1 cellular context compared by ENCODE assay signal in the genomic region with DNA sequence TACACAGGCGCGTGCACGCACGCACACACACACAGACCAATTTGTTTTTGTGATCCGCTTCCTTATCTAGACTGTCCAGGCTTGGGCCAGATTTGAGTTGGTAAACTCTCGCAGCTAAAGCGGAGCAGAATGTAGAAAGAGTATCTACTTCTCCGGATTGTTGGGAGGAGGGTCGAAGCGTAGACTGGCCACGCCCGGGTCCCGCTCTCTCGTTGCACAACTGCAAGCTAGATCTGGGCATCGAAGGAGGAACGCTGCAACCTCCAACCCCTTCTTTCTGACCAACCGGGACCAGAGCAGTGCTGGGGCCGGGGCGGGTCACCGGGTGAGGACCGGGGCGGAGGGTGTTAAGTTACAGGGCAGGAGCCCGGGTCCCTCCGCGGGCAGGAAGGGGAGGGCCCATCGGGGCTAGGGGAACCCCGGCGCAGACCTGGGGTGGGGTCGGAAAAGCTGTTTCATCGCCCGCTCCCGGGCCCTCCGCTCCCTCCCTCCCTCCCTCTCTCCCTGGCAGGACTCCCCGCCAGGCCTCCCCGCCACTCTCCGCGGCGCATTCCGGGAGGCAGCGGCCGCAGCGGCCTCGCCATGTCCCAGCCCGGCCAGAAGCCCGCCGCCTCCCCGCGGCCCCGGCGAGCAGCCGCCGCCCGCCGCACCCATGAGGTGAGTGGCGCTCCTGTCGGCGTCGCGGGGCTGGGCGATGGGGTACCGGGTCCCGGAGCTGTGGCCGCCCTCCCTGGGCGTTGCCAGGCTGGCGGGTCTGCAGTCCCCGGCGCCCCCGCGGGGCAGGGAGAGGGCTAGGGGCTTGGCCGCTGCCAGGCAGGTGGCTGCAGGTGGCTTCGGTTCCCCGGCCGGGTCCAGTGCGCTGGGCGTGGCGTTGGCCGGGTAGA.
TF ChIP-seq lines count a peak whose summit lies in the region.

Gene CAST (plus strand): TSS at position 536 of the 884 bp plus-strand sequence. CDS start 47 bp downstream, at position 583.

TF ChIP-seq in K562, 482 proteins besides CTCF, POLR2A, EP300 and RAD21 (continued from another document and continues in another):
- TF ChIP-seq MNT (conservative IDR thresholded peaks at IDR 0.05), result 0 out of 4 replicates have a peak, but pooled peaks of 1 of the 2 experiments have one; percentile 22
- TF ChIP-seq XRCC4 (IDR thresholded peaks at IDR 0.05; ENCODE audit: extremely low read depth, insufficient read depth, insufficient read length), result no peak
- TF ChIP-seq LCOR (CRISPR knock-in tag; IDR thresholded peaks at IDR 0.05), result no peak
- TF ChIP-seq, protein P1, sequence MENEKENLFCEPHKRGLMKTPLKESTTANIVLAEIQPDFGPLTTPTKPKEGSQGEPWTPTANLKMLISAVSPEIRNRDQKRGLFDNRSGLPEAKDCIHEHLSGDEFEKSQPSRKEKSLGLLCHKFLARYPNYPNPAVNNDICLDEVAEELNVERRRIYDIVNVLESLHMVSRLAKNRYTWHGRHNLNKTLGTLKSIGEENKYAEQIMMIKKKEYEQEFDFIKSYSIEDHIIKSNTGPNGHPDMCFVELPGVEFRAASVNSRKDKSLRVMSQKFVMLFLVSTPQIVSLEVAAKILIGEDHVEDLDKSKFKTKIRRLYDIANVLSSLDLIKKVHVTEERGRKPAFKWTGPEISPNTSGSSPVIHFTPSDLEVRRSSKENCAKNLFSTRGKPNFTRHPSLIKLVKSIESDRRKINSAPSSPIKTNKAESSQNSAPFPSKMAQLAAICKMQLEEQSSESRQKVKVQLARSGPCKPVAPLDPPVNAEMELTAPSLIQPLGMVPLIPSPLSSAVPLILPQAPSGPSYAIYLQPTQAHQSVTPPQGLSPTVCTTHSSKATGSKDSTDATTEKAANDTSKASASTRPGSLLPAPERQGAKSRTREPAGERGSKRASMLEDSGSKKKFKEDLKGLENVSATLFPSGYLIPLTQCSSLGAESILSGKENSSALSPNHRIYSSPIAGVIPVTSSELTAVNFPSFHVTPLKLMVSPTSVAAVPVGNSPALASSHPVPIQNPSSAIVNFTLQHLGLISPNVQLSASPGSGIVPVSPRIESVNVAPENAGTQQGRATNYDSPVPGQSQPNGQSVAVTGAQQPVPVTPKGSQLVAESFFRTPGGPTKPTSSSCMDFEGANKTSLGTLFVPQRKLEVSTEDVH (IDR thresholded peaks at IDR 0.05; ENCODE audit: low read depth, partially characterized antibody), result no peak
- TF ChIP-seq ZNF253 (CRISPR knock-in tag; conservative IDR thresholded peaks at IDR 0.05), result no peak
- TF ChIP-seq, protein P2, sequence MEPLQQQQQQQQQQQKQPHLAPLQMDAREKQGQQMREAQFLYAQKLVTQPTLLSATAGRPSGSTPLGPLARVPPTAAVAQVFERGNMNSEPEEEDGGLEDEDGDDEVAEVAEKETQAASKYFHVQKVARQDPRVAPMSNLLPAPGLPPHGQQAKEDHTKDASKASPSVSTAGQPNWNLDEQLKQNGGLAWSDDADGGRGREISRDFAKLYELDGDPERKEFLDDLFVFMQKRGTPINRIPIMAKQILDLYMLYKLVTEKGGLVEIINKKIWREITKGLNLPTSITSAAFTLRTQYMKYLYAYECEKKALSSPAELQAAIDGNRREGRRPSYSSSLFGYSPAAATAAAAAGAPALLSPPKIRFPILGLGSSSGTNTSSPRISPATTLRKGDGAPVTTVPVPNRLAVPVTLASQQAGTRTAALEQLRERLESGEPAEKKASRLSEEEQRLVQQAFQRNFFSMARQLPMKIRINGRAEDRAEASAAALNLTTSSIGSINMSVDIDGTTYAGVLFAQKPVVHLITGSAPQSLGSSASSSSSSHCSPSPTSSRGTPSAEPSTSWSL (CRISPR knock-in tag; IDR thresholded peaks at IDR 0.05; ENCODE audit: borderline replicate concordance), result no peak
- TF ChIP-seq ZKSCAN8 (CRISPR knock-in tag; IDR thresholded peaks at IDR 0.05), result no peak
- TF ChIP-seq FOXM1 (IDR thresholded peaks at IDR 0.05; ENCODE audit: low read depth), result peak; percentile 47; the same call in 1 of the 2 replicates
- TF ChIP-seq FOXM1 (CRISPR knock-in tag; IDR thresholded peaks at IDR 0.05; ENCODE audit: low read depth), result no peak
- TF ChIP-seq TAL1 (IDR thresholded peaks at IDR 0.05), result peak; percentile 77
- TF ChIP-seq STAT5A (IDR thresholded peaks at IDR 0.05; ENCODE audit: borderline replicate concordance, low read length), result no peak; the same call in 1 of the 2 replicates
- no peak for TF ChIP-seq KLF6 (CRISPR knock-in tag; IDR thresholded peaks at IDR 0.05; ENCODE audit: borderline replicate concordance)
- TF ChIP-seq, protein P3, sequence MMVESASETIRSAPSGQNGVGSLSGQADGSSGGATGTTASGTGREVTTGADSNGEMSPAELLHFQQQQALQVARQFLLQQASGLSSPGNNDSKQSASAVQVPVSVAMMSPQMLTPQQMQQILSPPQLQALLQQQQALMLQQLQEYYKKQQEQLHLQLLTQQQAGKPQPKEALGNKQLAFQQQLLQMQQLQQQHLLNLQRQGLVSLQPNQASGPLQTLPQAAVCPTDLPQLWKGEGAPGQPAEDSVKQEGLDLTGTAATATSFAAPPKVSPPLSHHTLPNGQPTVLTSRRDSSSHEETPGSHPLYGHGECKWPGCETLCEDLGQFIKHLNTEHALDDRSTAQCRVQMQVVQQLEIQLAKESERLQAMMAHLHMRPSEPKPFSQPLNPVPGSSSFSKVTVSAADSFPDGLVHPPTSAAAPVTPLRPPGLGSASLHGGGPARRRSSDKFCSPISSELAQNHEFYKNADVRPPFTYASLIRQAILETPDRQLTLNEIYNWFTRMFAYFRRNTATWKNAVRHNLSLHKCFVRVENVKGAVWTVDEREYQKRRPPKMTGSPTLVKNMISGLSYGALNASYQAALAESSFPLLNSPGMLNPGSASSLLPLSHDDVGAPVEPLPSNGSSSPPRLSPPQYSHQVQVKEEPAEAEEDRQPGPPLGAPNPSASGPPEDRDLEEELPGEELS (CRISPR knock-in tag; IDR thresholded peaks at IDR 0.05; ENCODE audit: borderline replicate concordance), result no peak
- no peak for TF ChIP-seq PTRF (tag; IDR thresholded peaks at IDR 0.05)
- TF ChIP-seq PHTF2 (CRISPR knock-in tag; IDR thresholded peaks at IDR 0.05), result no peak
- TF ChIP-seq XRCC3 (IDR thresholded peaks at IDR 0.05), result no peak
- no peak for TF ChIP-seq NR3C1 (CRISPR knock-in tag; IDR thresholded peaks at IDR 0.05)
- TF ChIP-seq, protein P4, sequence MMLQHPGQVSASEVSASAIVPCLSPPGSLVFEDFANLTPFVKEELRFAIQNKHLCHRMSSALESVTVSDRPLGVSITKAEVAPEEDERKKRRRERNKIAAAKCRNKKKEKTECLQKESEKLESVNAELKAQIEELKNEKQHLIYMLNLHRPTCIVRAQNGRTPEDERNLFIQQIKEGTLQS (IDR thresholded peaks at IDR 0.05), result no peak
- TF ChIP-seq, protein P4 (CRISPR knock-in tag; conservative IDR thresholded peaks at IDR 0.05), result no peak
- TF ChIP-seq ZNF431 (CRISPR knock-in tag; IDR thresholded peaks at IDR 0.05), result no peak
- TF ChIP-seq SMARCA4 (IDR thresholded peaks at IDR 0.05), result peak; percentile 52; the same call in 1 of the 2 replicates
- TF ChIP-seq RFX5 (IDR thresholded peaks at IDR 0.05; ENCODE audit: low read depth, low read length), result no peak
- 0 out of 2 replicates have a peak, but pooled peaks have one; percentile 31 for TF ChIP-seq MYC (IDR thresholded peaks at IDR 0.05; ENCODE audit: low read depth, low read length)
- TF ChIP-seq MYC (CRISPR knock-in tag; IDR thresholded peaks at IDR 0.05; ENCODE audit: borderline replicate concordance, low read depth), result no peak
- TF ChIP-seq, protein P5, sequence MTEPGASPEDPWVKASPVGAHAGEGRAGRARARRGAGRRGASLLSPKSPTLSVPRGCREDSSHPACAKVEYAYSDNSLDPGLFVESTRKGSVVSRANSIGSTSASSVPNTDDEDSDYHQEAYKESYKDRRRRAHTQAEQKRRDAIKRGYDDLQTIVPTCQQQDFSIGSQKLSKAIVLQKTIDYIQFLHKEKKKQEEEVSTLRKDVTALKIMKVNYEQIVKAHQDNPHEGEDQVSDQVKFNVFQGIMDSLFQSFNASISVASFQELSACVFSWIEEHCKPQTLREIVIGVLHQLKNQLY (CRISPR knock-in tag; conservative IDR thresholded peaks at IDR 0.05), result no peak
- TF ChIP-seq, protein P6, sequence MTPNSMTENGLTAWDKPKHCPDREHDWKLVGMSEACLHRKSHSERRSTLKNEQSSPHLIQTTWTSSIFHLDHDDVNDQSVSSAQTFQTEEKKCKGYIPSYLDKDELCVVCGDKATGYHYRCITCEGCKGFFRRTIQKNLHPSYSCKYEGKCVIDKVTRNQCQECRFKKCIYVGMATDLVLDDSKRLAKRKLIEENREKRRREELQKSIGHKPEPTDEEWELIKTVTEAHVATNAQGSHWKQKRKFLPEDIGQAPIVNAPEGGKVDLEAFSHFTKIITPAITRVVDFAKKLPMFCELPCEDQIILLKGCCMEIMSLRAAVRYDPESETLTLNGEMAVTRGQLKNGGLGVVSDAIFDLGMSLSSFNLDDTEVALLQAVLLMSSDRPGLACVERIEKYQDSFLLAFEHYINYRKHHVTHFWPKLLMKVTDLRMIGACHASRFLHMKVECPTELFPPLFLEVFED (CRISPR knock-in tag; conservative IDR thresholded peaks at IDR 0.05), result no peak
- TF ChIP-seq GABPB2 (CRISPR knock-in tag; conservative IDR thresholded peaks at IDR 0.05), result no peak
- no peak for TF ChIP-seq ZNF655 (CRISPR knock-in tag; IDR thresholded peaks at IDR 0.05)
- TF ChIP-seq SMAD1 (IDR thresholded peaks at IDR 0.05; ENCODE audit: low read depth, low read length, partially characterized antibody), result no peak
- no peak for TF ChIP-seq HNRNPH1 (optimal IDR thresholded peaks at IDR 0.05; ENCODE audit: low read depth, low read length)
- no peak for TF ChIP-seq SMARCA5 (IDR thresholded peaks at IDR 0.05)
- no peak for TF ChIP-seq BMI1 (IDR thresholded peaks at IDR 0.05; ENCODE audit: low read length)
- no peak for TF ChIP-seq NFRKB (IDR thresholded peaks at IDR 0.05; ENCODE audit: low read depth)
- TF ChIP-seq TOE1 (IDR thresholded peaks at IDR 0.05; ENCODE audit: borderline replicate concordance), result no peak
- no peak for TF ChIP-seq TOE1 (CRISPR knock-in tag; IDR thresholded peaks at IDR 0.05; ENCODE audit: borderline replicate concordance, low read depth)
- no peak for TF ChIP-seq ZNF324 (CRISPR knock-in tag; IDR thresholded peaks at IDR 0.05)
- TF ChIP-seq, protein P7, sequence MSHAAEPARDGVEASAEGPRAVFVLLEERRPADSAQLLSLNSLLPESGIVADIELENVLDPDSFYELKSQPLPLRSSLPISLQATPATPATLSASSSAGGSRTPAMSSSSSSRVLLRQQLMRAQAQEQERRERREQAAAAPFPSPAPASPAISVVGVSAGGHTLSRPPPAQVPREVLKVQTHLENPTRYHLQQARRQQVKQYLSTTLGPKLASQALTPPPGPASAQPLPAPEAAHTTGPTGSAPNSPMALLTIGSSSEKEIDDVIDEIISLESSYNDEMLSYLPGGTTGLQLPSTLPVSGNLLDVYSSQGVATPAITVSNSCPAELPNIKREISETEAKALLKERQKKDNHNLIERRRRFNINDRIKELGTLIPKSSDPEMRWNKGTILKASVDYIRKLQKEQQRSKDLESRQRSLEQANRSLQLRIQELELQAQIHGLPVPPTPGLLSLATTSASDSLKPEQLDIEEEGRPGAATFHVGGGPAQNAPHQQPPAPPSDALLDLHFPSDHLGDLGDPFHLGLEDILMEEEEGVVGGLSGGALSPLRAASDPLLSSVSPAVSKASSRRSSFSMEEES (CRISPR knock-in tag; IDR thresholded peaks at IDR 0.05), result no peak
- TF ChIP-seq, protein P8, sequence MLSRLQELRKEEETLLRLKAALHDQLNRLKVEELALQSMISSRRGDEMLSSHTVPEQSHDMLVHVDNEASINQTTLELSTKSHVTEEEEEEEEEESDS (CRISPR knock-in tag; IDR thresholded peaks at IDR 0.05), result no peak
- no peak for TF ChIP-seq ZNF41 (CRISPR knock-in tag; conservative IDR thresholded peaks at IDR 0.05)
- TF ChIP-seq SMAD2 (IDR thresholded peaks at IDR 0.05; ENCODE audit: low read depth, low read length), result no peak
- no peak for TF ChIP-seq ZKSCAN3 (CRISPR knock-in tag; IDR thresholded peaks at IDR 0.05)
- TF ChIP-seq ELK3 (CRISPR knock-in tag; IDR thresholded peaks at IDR 0.05), result no peak
- TF ChIP-seq RUNX1 (IDR thresholded peaks at IDR 0.05; ENCODE audit: low read depth), result no peak
- no peak for TF ChIP-seq HNRNPK (IDR thresholded peaks at IDR 0.05; ENCODE audit: low read depth, low read length, poor library complexity, severe bottlenecking)
- TF ChIP-seq ILK (tag; IDR thresholded peaks at IDR 0.05; ENCODE audit: borderline replicate concordance, low read depth), result no peak
- no peak for TF ChIP-seq CAMTA2 (CRISPR knock-in tag; conservative IDR thresholded peaks at IDR 0.05)
- TF ChIP-seq FOXJ3 (CRISPR knock-in tag; IDR thresholded peaks at IDR 0.05), result no peak
- no peak for TF ChIP-seq HMG20B (CRISPR knock-in tag; IDR thresholded peaks at IDR 0.05)
- no peak for TF ChIP-seq ELF4 (CRISPR knock-in tag; IDR thresholded peaks at IDR 0.05)
